In genomic region chr10:59342723-59343122, GRCh38 we compare ENCODE assay signal across 25 cellular contexts. TPM values are rescaled to one million over a fixed set of nuclear protein-coding genes. Genes with fewer than 3 reads are reported as not detected.
"Had no signal": no experiment of that assay in that cellular context is flagged by ENCODE, and none has a peak within 500 bp of the region (broad histone marks: within the 10 kb centered on the region; RNA-seq: fewer than 3 reads in every experiment).

No MANE protein-coding gene starts in this region.

- H3K4me1 Mint-ChIP-seq: activated CD4-positive, alpha-beta T cell treated with anti-CD3 and anti-CD28 coated beads, Interleukin-2, amount 10 ng/mL, durations not matched to agents 24 days and 14 days; activated naive CD4-positive, alpha-beta T cell treated with anti-CD3 and anti-CD28 coated beads, Interleukin-2, amount 50 U/mL, for 24 hours; activated naive CD8-positive, alpha-beta T cell treated with anti-CD3 and anti-CD28 coated beads, Interleukin-2, amount 10 ng/mL, durations not matched to agents 7 days and 5 days; activated T-helper 17 cell treated with anti-CD3 and anti-CD28 coated beads, Interleukin-2, amount 50 U/mL, for 72 hours had no signal

- H3K4me1 ChIP-seq: SJCRH30 had no signal

- H3K9me3 ChIP-seq: body of pancreas, SJCRH30 had no signal

- H3K4me3 Mint-ChIP-seq: activated CD4-positive, alpha-beta T cell treated with anti-CD3 and anti-CD28 coated beads, Interleukin-2, amount 10 ng/mL, durations not matched to agents 24 days and 14 days; activated CD8-positive, alpha-beta T cell treated with anti-CD3 and anti-CD28 coated beads for 36 hours; activated naive CD4-positive, alpha-beta T cell treated with anti-CD3 and anti-CD28 coated beads, Interleukin-2, amount 50 U/mL, for 24 hours; activated naive CD8-positive, alpha-beta T cell treated with anti-CD3 and anti-CD28 coated beads, Interleukin-2, amount 10 ng/mL, durations not matched to agents 7 days and 5 days; activated T-cell treated with anti-CD3 and anti-CD28 coated beads, Interleukin-2, amount 50 U/mL, for 72 hours; activated T-helper 17 cell treated with anti-CD3 and anti-CD28 coated beads, Interleukin-2, amount 50 U/mL, for 72 hours had no signal

- H3K9me3 Mint-ChIP-seq: activated CD4-positive, alpha-beta T cell treated with anti-CD3 and anti-CD28 coated beads, Interleukin-2, amount 10 ng/mL, durations not matched to agents 24 days and 14 days; activated T-helper 17 cell treated with anti-CD3 and anti-CD28 coated beads, Interleukin-2, amount 50 U/mL, for 72 hours had no signal

- DNase-seq: activated CD4-positive, alpha-beta T cell treated with anti-CD3 and anti-CD28 coated beads, Interleukin-2, amount 10 ng/mL, durations not matched to agents 24 days and 14 days; activated CD4-positive, alpha-beta T cell treated with anti-CD3 and anti-CD28 coated beads, Interleukin-2, amount 50 U/mL, for 4 hours; activated CD8-positive, alpha-beta T cell treated with anti-CD3 and anti-CD28 coated beads for 36 hours; activated effector memory CD4-positive, alpha-beta T cell treated with anti-CD3 and anti-CD28 coated beads, Interleukin-2, amount 50 U/mL, for 16 hours; activated naive CD4-positive, alpha-beta T cell; activated naive CD8-positive, alpha-beta T cell treated with anti-CD3 and anti-CD28 coated beads, Interleukin-2, amount 10 ng/mL, durations not matched to agents 7 days and 5 days; activated T-cell treated with anti-CD3 and anti-CD28 coated beads, Interleukin-2, amount 50 U/mL, for 1 hour; activated T-cell treated with anti-CD3 and anti-CD28 coated beads, Interleukin-2, amount 50 U/mL, for 72 hours; amygdala; body of pancreas; central memory CD4-positive, alpha-beta T cell; NCI-H1092 treated with DMSO at 0.1 percent for 48 hours; NCI-H1417; NCI-H1930; NCI-H345; NCI-H524 treated with DMSO at 0.1 percent for 48 hours; SHP77; SJCRH30; T1000 had no signal

- H3K27ac Mint-ChIP-seq: activated CD4-positive, alpha-beta T cell treated with anti-CD3 and anti-CD28 coated beads, Interleukin-2, amount 10 ng/mL, durations not matched to agents 24 days and 14 days; activated CD8-positive, alpha-beta T cell treated with anti-CD3 and anti-CD28 coated beads for 36 hours; activated naive CD4-positive, alpha-beta T cell treated with anti-CD3 and anti-CD28 coated beads, Interleukin-2, amount 50 U/mL, for 24 hours; activated naive CD8-positive, alpha-beta T cell treated with anti-CD3 and anti-CD28 coated beads, Interleukin-2, amount 10 ng/mL, durations not matched to agents 7 days and 5 days; activated T-cell treated with anti-CD3 and anti-CD28 coated beads, Interleukin-2, amount 50 U/mL, for 72 hours; activated T-helper 17 cell treated with anti-CD3 and anti-CD28 coated beads, Interleukin-2, amount 50 U/mL, for 72 hours had no signal

- H3K27ac ChIP-seq: body of pancreas, SJCRH30, SK-N-MC had no signal

- H3K36me3 ChIP-seq: SJCRH30 had no signal

- H3K4me3 ChIP-seq: body of pancreas, SJCRH30, SK-N-MC had no signal

- H3K27me3 ChIP-seq: body of pancreas, SJCRH30 had no signal

- H3K27me3 Mint-ChIP-seq: activated CD4-positive, alpha-beta T cell treated with anti-CD3 and anti-CD28 coated beads, Interleukin-2, amount 10 ng/mL, durations not matched to agents 24 days and 14 days; activated CD8-positive, alpha-beta T cell treated with anti-CD3 and anti-CD28 coated beads for 36 hours; activated naive CD8-positive, alpha-beta T cell treated with anti-CD3 and anti-CD28 coated beads, Interleukin-2, amount 10 ng/mL, durations not matched to agents 7 days and 5 days had no signal

- H3K36me3 Mint-ChIP-seq: activated naive CD4-positive, alpha-beta T cell treated with anti-CD3 and anti-CD28 coated beads, Interleukin-2, amount 50 U/mL, for 24 hours; activated naive CD8-positive, alpha-beta T cell treated with anti-CD3 and anti-CD28 coated beads, Interleukin-2, amount 10 ng/mL, durations not matched to agents 7 days and 5 days had no signal

RNA-seq across cellular contexts. Expression of gene FAM13C, which starts 19.6 kb away (rescaled TPM):
- total RNA-seq: activated CD4-positive, alpha-beta T cell treated with anti-CD3 and anti-CD28 coated beads, Interleukin-2, amount 10 ng/mL, durations not matched to agents 24 days and 14 days; activated CD8-positive, alpha-beta memory T cell treated with anti-CD3 and anti-CD28 coated beads for 36 hours; activated CD8-positive, alpha-beta T cell treated with anti-CD3 and anti-CD28 coated beads for 36 hours; activated naive CD8-positive, alpha-beta T cell treated with anti-CD3 and anti-CD28 coated beads, Interleukin-2, amount 10 ng/mL, durations not matched to agents 7 days and 5 days; activated T-cell treated with anti-CD3 and anti-CD28 coated beads, Interleukin-2, amount 50 U/mL, for 72 hours; T-helper 1 cell treated with Interleukin-12 subunit alpha and Interleukin-12 subunit beta and Interleukin-4 antibody, amounts not matched to agents 30 ng/mL and 1 ng/mL, for 36 hours; T-helper 2 cell treated with Interferon-gamma antibody and Interleukin-4, amounts not matched to agents 100 ng/mL and 5 ng/mL, for 36 hours had no signal
